In genomic region chr2:163604941-163605555, GRCh38 we compare ENCODE assay signal across 15 cellular contexts.
A peak's percentile ranks its signal among the peaks of the same experiment; 100 is the strongest.
DNase-seq lines count a peak whose midpoint lies in the region; ATAC-seq and TF ChIP-seq lines count a peak whose summit lies in the region.
"Had no signal": no experiment of that assay in that cellular context is flagged by ENCODE, and none has a peak within 500 bp of the region (broad histone marks: within the 10 kb centered on the region; RNA-seq: fewer than 3 reads in every experiment).

No MANE protein-coding gene starts in this region.

- no peaks in the 10 kb centered on the region for H3K9me3 ChIP-seq in breast epithelium
- H3K9me3 ChIP-seq in Panc1 (ENCODE audit: control insufficient read depth, insufficient read depth, low read depth, low read length) = no peaks in the 10 kb centered on the region
- no peaks in the 10 kb centered on the region for H3K9me3 ChIP-seq in fibroblast of lung (ENCODE audit: control insufficient read depth, insufficient read depth, low read depth, low read length)
- no peaks in the 10 kb centered on the region for H3K9me3 ChIP-seq in skeletal muscle satellite cell (replicated peaks; ENCODE audit: low read length)
- H3K9me3 ChIP-seq: psoas muscle, uterus had no signal

- H3K4me3 Mint-ChIP-seq in MCF 10A (ENCODE audit: unreplicated experiment) = peak overlapping the region; percentile 34
- H3K4me3 Mint-ChIP-seq: stimulated activated effector memory CD8-positive, alpha-beta T cell treated with anti-CD3 and anti-CD28 coated beads, Interleukin-12 subunit alpha, Interleukin-12 subunit beta, amount 100 ng/mL, for 72 hours had no signal

- H3K27ac ChIP-seq in breast epithelium (no peak overlapping the region), Panc1 (ENCODE audit: low read length) (peak overlapping the region; percentile 67; the same call in 1 of the 2 replicates), fibroblast of lung (ENCODE audit: insufficient read depth, low read length) (no peak overlapping the region)
- H3K27ac ChIP-seq: psoas muscle, uterus had no signal

- no peak overlapping the region for H2AFZ ChIP-seq in fibroblast of lung (ENCODE audit: low read length)

- peaks cover 12% of the 10 kb centered on the region for H3K4me1 Mint-ChIP-seq in MCF 10A (ENCODE audit: insufficient read depth, unreplicated experiment)
- H3K4me1 Mint-ChIP-seq: stimulated activated effector memory CD8-positive, alpha-beta T cell treated with anti-CD3 and anti-CD28 coated beads, Interleukin-12 subunit alpha, Interleukin-12 subunit beta, amount 100 ng/mL, for 72 hours had no signal

- in situ Hi-C loops in Panc1 (cut with HindIII; ENCODE audit: low pct_unique_long_range_greater_than_20kb, low sequenced_read_pairs) = no loop called here
- in situ Hi-C loops in GM13976 (cut with MboI; ENCODE audit: low sequenced_read_pairs, unreplicated experiment) = no loop called here

- no peaks in the 10 kb centered on the region for H3K79me2 ChIP-seq in fibroblast of lung (ENCODE audit: control insufficient read depth, insufficient read depth, low read length)

- peak; percentile 38 for DNase-seq in MCF 10A (ENCODE audit: unreplicated experiment)
- no peak for DNase-seq in breast epithelium (ENCODE audit: low spot score in 2 of 2)
- peak; percentile 15 for DNase-seq in Panc1 (ENCODE audit: low read depth, low spot score)
- peak; percentile 58 to 76 for DNase-seq in fibroblast of lung (ENCODE audit: low read depth in 2 of 2)
- DNase-seq in lower leg skin (ENCODE audit: low spot score in 2 of 2) = no peak
- DNase-seq in GM13976 (ENCODE audit: low spot score) = no peak
- DNase-seq: AML-193; DMS79 treated with DMSO at 0.1 percent for 48 hours; psoas muscle; stimulated activated CD4-positive, alpha-beta T cell treated with anti-CD3 and anti-CD28 coated beads, Interleukin-2, amount 100 ng/mL, for 48 hours; uterus had no signal

- H3K36me3 ChIP-seq in breast epithelium (no peaks in the 10 kb centered on the region), Panc1 (ENCODE audit: control insufficient read depth, insufficient read depth, low read length) (no peaks in the 10 kb centered on the region; the same call in 1 of the 2 replicates), fibroblast of lung (ENCODE audit: control insufficient read depth, insufficient read depth, low read length) (no peaks in the 10 kb centered on the region), skeletal muscle satellite cell (ENCODE audit: insufficient read depth, low read length) (no peaks in the 10 kb centered on the region)
- H3K36me3 ChIP-seq: uterus had no signal

- H4K20me1 ChIP-seq in fibroblast of lung (ENCODE audit: control insufficient read depth, extremely low read depth, insufficient read depth, low read length) = no peaks in the 10 kb centered on the region

- ATAC-seq in Panc1 = 0 out of 2 replicates have a peak, but pooled peaks have one; percentile 44
- no peak for ATAC-seq in GM18870 (IDR thresholded peaks at IDR 0.05; ENCODE audit: unreplicated experiment)
- ATAC-seq: HepG2; psoas muscle; stimulated activated effector memory CD8-positive, alpha-beta T cell treated with anti-CD3 and anti-CD28 coated beads, Interleukin-12 subunit alpha, Interleukin-12 subunit beta, amount 100 ng/mL, for 72 hours had no signal

- no peaks in the 10 kb centered on the region for H3K9me3 Mint-ChIP-seq in MCF 10A (ENCODE audit: unreplicated experiment)

- H3K4me2 ChIP-seq in fibroblast of lung (ENCODE audit: extremely low read depth, insufficient read depth, low read length) (no peak overlapping the region), skeletal muscle satellite cell (ENCODE audit: low read length) (peak overlapping the region; percentile 75)

- WGBS in lower leg skin, 2 donors = 76 to 79% methylated on average over 4 of the region's 4 CpGs

- H3K4me1 ChIP-seq in breast epithelium (no peaks in the 10 kb centered on the region), Panc1 (ENCODE audit: control insufficient read depth, insufficient read depth, low read length) (peaks cover 52% of the 10 kb centered on the region), fibroblast of lung (ENCODE audit: control insufficient read depth, extremely low read depth, insufficient read depth, low read length) (peaks cover 2% of the 10 kb centered on the region), skeletal muscle satellite cell (ENCODE audit: control insufficient read depth, insufficient read depth, low read length) (peaks cover 24% of the 10 kb centered on the region)
- H3K4me1 ChIP-seq: psoas muscle, uterus had no signal

- H3K36me3 Mint-ChIP-seq in MCF 10A (ENCODE audit: insufficient read depth, unreplicated experiment) = peaks cover 3% of the 10 kb centered on the region
- H3K36me3 Mint-ChIP-seq: stimulated activated effector memory CD8-positive, alpha-beta T cell treated with anti-CD3 and anti-CD28 coated beads, Interleukin-12 subunit alpha, Interleukin-12 subunit beta, amount 100 ng/mL, for 72 hours had no signal

- H3K27me3 ChIP-seq in breast epithelium = no peaks in the 10 kb centered on the region
- H3K27me3 ChIP-seq in Panc1 (ENCODE audit: control insufficient read depth, insufficient read depth, low read length) = no peaks in the 10 kb centered on the region
- no peaks in the 10 kb centered on the region for H3K27me3 ChIP-seq in fibroblast of lung (ENCODE audit: control insufficient read depth, insufficient read depth, low read length)
- H3K27me3 ChIP-seq in skeletal muscle satellite cell (ENCODE audit: control insufficient read depth, insufficient read depth, low read length) = no peaks in the 10 kb centered on the region
- H3K27me3 ChIP-seq: uterus had no signal

- POLR2A ChIA-PET in MCF 10A (lab: Yijun Ruan, JAX) (interaction anchor here (0.6 kb wide), 1 partner anchor 54 kb away, joined by 3 read pairs; no protein-coding TSS in a partner anchor), Panc1 (lab: Charles Lee) (no interaction called here)

- intact Hi-C loops in MCF 10A (cut with micrococcal nuclease) = loop anchor here (10.0 kb wide), 1 partner anchor 130 kb away; the partner anchor contains the start of gene FIGN
- intact Hi-C loops in breast epithelium (cut with DNase I; ENCODE audit: low total_unique reads) = no loop called here
- intact Hi-C loops in Panc1 (cut with micrococcal nuclease; ENCODE audit: unreplicated experiment) = loop anchor here (10.0 kb wide), 1 partner anchor 130 kb away; the partner anchor contains the start of gene FIGN
- intact Hi-C loops in lower leg skin (cut with DNase I; ENCODE audit: low total_unique reads) = no loop called here

- TF ChIP-seq POLR2A in breast epithelium (IDR thresholded peaks at IDR 0.05) = no peak
- no peak for TF ChIP-seq POLR2A in lower leg skin (IDR thresholded peaks at IDR 0.05)

- H3K27ac Mint-ChIP-seq in MCF 10A (ENCODE audit: low read depth, unreplicated experiment) = peak overlapping the region; percentile 63
- H3K27ac Mint-ChIP-seq: stimulated activated effector memory CD8-positive, alpha-beta T cell treated with anti-CD3 and anti-CD28 coated beads, Interleukin-12 subunit alpha, Interleukin-12 subunit beta, amount 100 ng/mL, for 72 hours had no signal

- TF ChIP-seq CTCF in MCF 10A (IDR thresholded peaks at IDR 0.05; ENCODE audit: unreplicated experiment) (no peak), breast epithelium (IDR thresholded peaks at IDR 0.05) (no peak), Panc1 (IDR thresholded peaks at IDR 0.05) (no peak), fibroblast of lung (conservative IDR thresholded peaks at IDR 0.05 in 1 of 2, IDR thresholded peaks at IDR 0.05 in 1 of 2; ENCODE audit: low read depth in 1 of 2, low read length in 2 of 2) (no peak), lower leg skin (IDR thresholded peaks at IDR 0.05) (no peak), GM13976 (IDR thresholded peaks at IDR 0.05; ENCODE audit: borderline replicate concordance, control extremely low read depth, extremely low read depth, insufficient read depth, missing control alignments) (no peak)

- no peak overlapping the region for H3K9ac ChIP-seq in fibroblast of lung (ENCODE audit: insufficient read depth, low read length)
- peak overlapping the region; percentile 21 for H3K9ac ChIP-seq in skeletal muscle satellite cell (ENCODE audit: low read depth, low read length)

- H3K27me3 Mint-ChIP-seq in MCF 10A (ENCODE audit: insufficient read depth, unreplicated experiment) = no peaks in the 10 kb centered on the region

- no peak overlapping the region for H3K4me3 ChIP-seq in breast epithelium
- no peak overlapping the region for H3K4me3 ChIP-seq in Panc1 (ENCODE audit: low read depth in 2 of 2, low read length in 2 of 2)
- H3K4me3 ChIP-seq in fibroblast of lung (replicated peaks in 1 of 4; ENCODE audit: control extremely low read depth in 1 of 4, insufficient read depth in 1 of 4, low read depth in 3 of 4, low read length in 4 of 4) = no peak overlapping the region
- H3K4me3 ChIP-seq in skeletal muscle satellite cell (ENCODE audit: low read length) = no peak overlapping the region
- H3K4me3 ChIP-seq in lower leg skin (ENCODE audit: low read depth, poor library complexity, severe bottlenecking) = no peak overlapping the region
- H3K4me3 ChIP-seq: psoas muscle, uterus had no signal

- BruUV-seq in MCF 10A (replicated peaks; lab: Mats Ljungman, UMichigan) (no TSS peak), Panc1 (replicated peaks; lab: Mats Ljungman, UMichigan) (no TSS peak)

- CTCF ChIA-PET in MCF 10A (lab: Yijun Ruan, JAX) = interaction anchor here (0.7 to 1.1 kb wide), 4 partner anchors 14 to 423 kb away, joined by 3 read pairs; no protein-coding TSS in a partner anchor
- CTCF ChIA-PET in Panc1 (lab: Charles Lee) = no interaction called here

Comparison
In these comparisons a context has a peak if more than half of its experiments do, and no peak if none do; other contexts are left out.
1. DNase-seq: peak in MCF 10A (single experiment), Panc1 (single experiment) and fibroblast of lung (2 of 2); none in breast epithelium (0 of 2), lower leg skin (0 of 2) and GM13976 (single experiment).
2. intact Hi-C loops: an anchor here in MCF 10A (10.0 kb wide) and Panc1 (10.0 kb wide); none called in breast epithelium and lower leg skin.